18 cellular contexts compared by ENCODE assay signal in the genomic region with DNA sequence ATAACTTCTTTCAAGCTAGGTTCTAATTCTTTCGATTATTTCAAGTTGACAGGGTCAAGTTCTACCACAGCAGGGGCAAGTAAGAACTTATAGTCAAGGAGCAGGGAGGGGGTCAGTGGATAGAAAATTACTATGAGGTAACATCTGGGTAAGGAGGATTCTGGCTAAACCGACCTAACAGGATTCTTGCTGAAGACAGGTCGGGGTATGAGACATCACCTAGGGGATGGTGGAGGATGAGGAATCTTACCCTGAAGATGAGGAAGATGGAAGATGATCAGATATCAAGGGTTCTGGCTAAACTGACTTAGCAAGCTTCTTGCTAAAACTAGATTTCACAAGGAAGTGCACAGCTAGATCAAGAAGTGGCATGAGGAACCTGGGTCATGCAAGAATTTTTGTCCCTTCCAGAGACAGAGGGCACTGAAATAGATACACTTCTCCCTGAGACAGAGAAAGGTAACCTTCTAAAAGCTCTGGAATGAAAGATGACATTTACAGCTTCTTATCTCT. TPM values are rescaled to one million over a fixed set of nuclear protein-coding genes. Genes with fewer than 3 reads are reported as not detected.
"Had no signal": no experiment of that assay in that cellular context is flagged by ENCODE, and none has a peak within 500 bp of the region (broad histone marks: within the 10 kb centered on the region; RNA-seq: fewer than 3 reads in every experiment).

No MANE protein-coding gene starts in this region.

- H3K27me3 Mint-ChIP-seq: activated CD8-positive, alpha-beta T cell treated with anti-CD3 and anti-CD28 coated beads for 36 hours had no signal

- H3K27ac ChIP-seq: colonic mucosa, sigmoid colon, VCaP had no signal

- H3K9me3 ChIP-seq: colonic mucosa had no signal

- H3K27me3 ChIP-seq: colonic mucosa, sigmoid colon had no signal

- H3K4me3 Mint-ChIP-seq: activated CD4-positive, alpha-beta T cell treated with anti-CD3 and anti-CD28 coated beads for 36 hours; activated CD8-positive, alpha-beta T cell treated with anti-CD3 and anti-CD28 coated beads for 36 hours; activated naive CD8-positive, alpha-beta T cell treated with anti-CD3 and anti-CD28 coated beads, Interleukin-2, amount 50 U/mL, for 24 hours had no signal

- H3K9me3 Mint-ChIP-seq: activated CD8-positive, alpha-beta T cell treated with anti-CD3 and anti-CD28 coated beads for 36 hours had no signal

- ATAC-seq: activated CD4-positive, alpha-beta T cell treated with anti-CD3 and anti-CD28 coated beads for 36 hours; activated CD8-positive, alpha-beta T cell treated with anti-CD3 and anti-CD28 coated beads for 36 hours; activated naive CD8-positive, alpha-beta T cell treated with anti-CD3 and anti-CD28 coated beads, Interleukin-2, amount 50 U/mL, for 24 hours; left lobe of liver had no signal

- H3K36me3 ChIP-seq: colonic mucosa, sigmoid colon had no signal

- DNase-seq: activated CD4-positive, alpha-beta T cell treated with anti-CD3 and anti-CD28 coated beads for 36 hours; activated CD8-positive, alpha-beta memory T cell treated with anti-CD3 and anti-CD28 coated beads, Interleukin-2, amount 50 U/mL, for 4 hours; activated CD8-positive, alpha-beta T cell treated with anti-CD3 and anti-CD28 coated beads for 36 hours; activated naive CD4-positive, alpha-beta T cell treated with Interleukin-2 at 50 U/mL for 16 hours; activated naive CD8-positive, alpha-beta T cell treated with anti-CD3 and anti-CD28 coated beads, Interleukin-2, amount 50 U/mL, for 24 hours; colonic mucosa; effector CD8-positive, alpha-beta T cell; sigmoid colon; stimulated activated CD4-positive, alpha-beta T cell treated with anti-CD3 and anti-CD28 coated beads, Interleukin-12 subunit alpha, Interleukin-12 subunit beta, amount 100 ng/mL, for 4 hours; stimulated activated naive CD4-positive, alpha-beta T cell; T-helper 1 cell had no signal

- H3K27ac Mint-ChIP-seq: activated CD4-positive, alpha-beta T cell treated with anti-CD3 and anti-CD28 coated beads for 36 hours; activated CD8-positive, alpha-beta T cell treated with anti-CD3 and anti-CD28 coated beads for 36 hours; activated naive CD8-positive, alpha-beta T cell treated with anti-CD3 and anti-CD28 coated beads, Interleukin-2, amount 50 U/mL, for 24 hours had no signal

- H3K4me1 Mint-ChIP-seq: activated CD4-positive, alpha-beta T cell treated with anti-CD3 and anti-CD28 coated beads for 36 hours; activated naive CD8-positive, alpha-beta T cell treated with anti-CD3 and anti-CD28 coated beads, Interleukin-2, amount 50 U/mL, for 24 hours had no signal

- H3K4me3 ChIP-seq: colonic mucosa, sigmoid colon had no signal

- H3K4me1 ChIP-seq: colonic mucosa had no signal

RNA-seq across cellular contexts. Expression of a gene that starts 9.4 kb away (rescaled TPM):
- total RNA-seq: activated CD4-positive, alpha-beta T cell treated with anti-CD3 and anti-CD28 coated beads for 36 hours; activated CD8-positive, alpha-beta T cell treated with anti-CD3 and anti-CD28 coated beads for 36 hours; cardiac septum; colonic mucosa; left lobe of liver; osteoblast; ureter had no signal
- polyA plus RNA-seq: esophagus, neural cell, sigmoid colon had no signal
